21 cellular contexts compared by ENCODE assay signal in the genomic region with DNA sequence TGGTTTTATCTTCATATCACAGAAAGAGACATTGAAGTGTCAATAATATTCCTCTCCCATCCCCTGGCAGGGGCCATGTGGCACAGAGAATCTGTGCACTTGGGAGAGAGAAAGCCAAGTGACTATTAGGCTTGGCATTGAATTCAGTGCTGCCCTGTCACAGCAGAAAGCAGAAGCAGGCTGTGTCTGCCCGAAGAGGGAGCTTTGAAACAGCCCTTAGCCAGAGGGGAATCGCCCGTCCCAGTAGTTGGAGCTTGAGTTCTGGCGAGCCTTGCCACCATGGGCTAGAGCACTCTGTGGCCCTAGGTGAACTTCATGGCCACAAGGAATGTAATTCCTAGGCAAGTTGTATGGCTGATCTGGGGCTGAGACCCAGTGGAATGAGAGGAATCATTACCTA.
"Had no signal": no experiment of that assay in that cellular context is flagged by ENCODE, and none has a peak within 500 bp of the region (broad histone marks: within the 10 kb centered on the region; RNA-seq: fewer than 3 reads in every experiment).

No MANE protein-coding gene starts in this region.

- DNase-seq: activated CD4-positive, alpha-beta T cell treated with anti-CD3 and anti-CD28 coated beads for 48 hours; activated CD4-positive, alpha-beta T cell treated with anti-CD3 and anti-CD28 coated beads, Interleukin-2, amount 50 U/mL, for 4 hours; activated CD4-positive, CD25-positive, alpha-beta regulatory T cell treated with anti-CD3 and anti-CD28 coated beads, Interleukin-2, amount 50 U/mL, for 72 hours; activated CD8-positive, alpha-beta memory T cell treated with anti-CD3 and anti-CD28 coated beads, Interleukin-2, amount 50 U/mL, for 48 hours; activated CD8-positive, alpha-beta T cell treated with anti-CD3 and anti-CD28 coated beads, Interleukin-2, amount 10 ng/mL, durations not matched to agents 7 days and 5 days; activated T-cell treated with anti-CD3 and anti-CD28 coated beads, Interleukin-2, amount 50 U/mL, for 1 hour; aorta; body of pancreas; NCI-H1092 treated with DMSO at 0.1 percent for 48 hours; NCI-H1436; NCI-H1694 treated with DMSO at 0.1 percent for 48 hours; NCI-H2029 treated with DMSO at 0.1 percent for 48 hours; NCI-H345; NCI-H510A; NCI-H526 treated with DMSO at 0.1 percent for 48 hours; NK-92 treated with Interleukin-12 subunit alpha and Interleukin-12 subunit beta, amount 100 ng/mL, for 24 hours; Peyer's patch; Right ventricle myocardium superior; SJCRH30; SK-N-SH; T-helper 1 cell had no signal
